ENCODE assay signal across 28 cellular contexts in genomic region chr9:14079440-14079839, GRCh38.
"Had no signal": no experiment of that assay in that cellular context is flagged by ENCODE, and none has a peak within 500 bp of the region (broad histone marks: within the 10 kb centered on the region; RNA-seq: fewer than 3 reads in every experiment).

No MANE protein-coding gene starts in this region.

- H3K4me1 Mint-ChIP-seq: naive B cell; stimulated activated effector memory CD8-positive, alpha-beta T cell treated with anti-CD3 and anti-CD28 coated beads, Interleukin-12 subunit alpha, Interleukin-12 subunit beta, amount 100 ng/mL, for 72 hours had no signal

- H3K36me3 ChIP-seq: esophagus squamous epithelium, lower lobe of right lung, ovary, sigmoid colon, tibial artery had no signal

- H3K27me3 Mint-ChIP-seq: effector memory CD8-positive, alpha-beta T cell; naive B cell; natural killer cell treated with Interleukin-12 subunit alpha and Interleukin-12 subunit beta and Interleukin-15 and Interleukin-18, amount 100 ng/mL, for 72 hours; type B pancreatic cell had no signal

- H3K9me3 Mint-ChIP-seq: stimulated activated effector memory CD8-positive, alpha-beta T cell treated with anti-CD3 and anti-CD28 coated beads, Interleukin-12 subunit alpha, Interleukin-12 subunit beta, amount 100 ng/mL, for 72 hours; type B pancreatic cell had no signal

- H3K9me3 ChIP-seq: esophagus squamous epithelium, heart right ventricle, lower lobe of right lung, mucosa of descending colon, ovary, psoas muscle, sigmoid colon, testis, tibial artery had no signal

- H3K27ac Mint-ChIP-seq: effector memory CD8-positive, alpha-beta T cell; naive B cell; natural killer cell treated with Interleukin-12 subunit alpha and Interleukin-12 subunit beta and Interleukin-15 and Interleukin-18, amount 100 ng/mL, for 72 hours; stimulated activated effector memory CD8-positive, alpha-beta T cell treated with anti-CD3 and anti-CD28 coated beads, Interleukin-12 subunit alpha, Interleukin-12 subunit beta, amount 100 ng/mL, for 72 hours; type B pancreatic cell had no signal

- DNase-seq: cortex of kidney; effector memory CD8-positive, alpha-beta T cell; erythroblast; esophagus squamous epithelium; foreskin melanocyte; glutamatergic neuron; heart right ventricle; hippocampal formation; left colon; left ventricle myocardium superior; lower lobe of right lung; mucosa of descending colon; naive B cell; nucleus accumbens; ovary; posterior cingulate gyrus; psoas muscle; right cardiac atrium; sigmoid colon; stimulated activated CD4-positive, alpha-beta T cell treated with anti-CD3 and anti-CD28 coated beads, Interleukin-2, amount 100 ng/mL, for 24 hours; stimulated activated CD4-positive, alpha-beta T cell treated with anti-CD3 and anti-CD28 coated beads, Interleukin-4, amount 100 ng/mL, for 24 hours; stimulated activated naive CD8-positive, alpha-beta T cell treated with anti-CD3 and anti-CD28 coated beads, Interleukin-15, Interleukin-2, amounts not matched to agents 100 U/mL and 50 U/mL, for 24 hours; substantia nigra; testis; tibial artery had no signal

- H3K4me3 Mint-ChIP-seq: effector memory CD8-positive, alpha-beta T cell; naive B cell; natural killer cell treated with Interleukin-12 subunit alpha and Interleukin-12 subunit beta and Interleukin-15 and Interleukin-18, amount 100 ng/mL, for 72 hours; stimulated activated effector memory CD8-positive, alpha-beta T cell treated with anti-CD3 and anti-CD28 coated beads, Interleukin-12 subunit alpha, Interleukin-12 subunit beta, amount 100 ng/mL, for 72 hours; type B pancreatic cell had no signal

- H3K4me1 ChIP-seq: lower lobe of right lung, psoas muscle, testis, tibial artery had no signal

- H3K4me3 ChIP-seq: esophagus squamous epithelium, heart right ventricle, lower lobe of right lung, mucosa of descending colon, ovary, psoas muscle, sigmoid colon, testis, tibial artery had no signal

- ATAC-seq: effector memory CD8-positive, alpha-beta T cell; heart right ventricle; left colon; left ventricle myocardium superior; lower lobe of right lung; mucosa of descending colon; natural killer cell treated with Interleukin-12 subunit alpha and Interleukin-12 subunit beta and Interleukin-15 and Interleukin-18, amount 100 ng/mL, for 72 hours; psoas muscle; right cardiac atrium; stimulated activated effector memory CD8-positive, alpha-beta T cell treated with anti-CD3 and anti-CD28 coated beads, Interleukin-12 subunit alpha, Interleukin-12 subunit beta, amount 100 ng/mL, for 72 hours; stimulated activated naive CD8-positive, alpha-beta T cell treated with anti-CD3 and anti-CD28 coated beads, Interleukin-15, Interleukin-2, amounts not matched to agents 100 U/mL and 50 U/mL, for 24 hours had no signal

- H3K36me3 Mint-ChIP-seq: naive B cell; natural killer cell treated with Interleukin-12 subunit alpha and Interleukin-12 subunit beta and Interleukin-15 and Interleukin-18, amount 100 ng/mL, for 72 hours; stimulated activated effector memory CD8-positive, alpha-beta T cell treated with anti-CD3 and anti-CD28 coated beads, Interleukin-12 subunit alpha, Interleukin-12 subunit beta, amount 100 ng/mL, for 72 hours had no signal

- H3K27ac ChIP-seq: esophagus squamous epithelium, heart right ventricle, lower lobe of right lung, ovary, psoas muscle, sigmoid colon, testis, tibial artery had no signal
